In genomic region chr21:39712976-39713375, GRCh38 we compare ENCODE assay signal across 19 cellular contexts. TPM values are rescaled to one million over a fixed set of nuclear protein-coding genes. Genes with fewer than 3 reads are reported as not detected.
DNase-seq lines count a peak whose midpoint lies in the region; ATAC-seq and TF ChIP-seq lines count a peak whose summit lies in the region.
"Had no signal": no experiment of that assay in that cellular context is flagged by ENCODE, and none has a peak within 500 bp of the region (broad histone marks: within the 10 kb centered on the region; RNA-seq: fewer than 3 reads in every experiment).

No MANE protein-coding gene starts in this region.

- H4K8ac ChIP-seq in mesenchymal stem cell (ENCODE audit: low read length) = no peak overlapping the region

- no peak overlapping the region for H4K91ac ChIP-seq in mesenchymal stem cell (ENCODE audit: low read length)

- no peak overlapping the region for H2BK120ac ChIP-seq in mesenchymal stem cell (ENCODE audit: low read depth, low read length)

- H3K36me3 ChIP-seq in endodermal cell (ENCODE audit: control insufficient read depth, insufficient read depth, low read length) (no peaks in the 10 kb centered on the region), mesenchymal stem cell (ENCODE audit: control insufficient read depth in 1 of 2, insufficient read depth in 2 of 2, low read depth in 1 of 2, low read length in 2 of 2) (no peaks in the 10 kb centered on the region)
- H3K36me3 ChIP-seq: vagina had no signal

- H3K9ac ChIP-seq in endodermal cell (ENCODE audit: extremely low read depth, low read length, poor library complexity, severe bottlenecking) = no peak overlapping the region
- no peak overlapping the region for H3K9ac ChIP-seq in mesenchymal stem cell (ENCODE audit: low read length)

- no peak overlapping the region for H3K4me2 ChIP-seq in mesenchymal stem cell (ENCODE audit: low read length, poor library complexity, severe bottlenecking)

- H2BK15ac ChIP-seq in mesenchymal stem cell (ENCODE audit: low read depth, poor library complexity, severe bottlenecking) = no peak overlapping the region

- peaks cover 1% of the 10 kb centered on the region for H3K27me3 Mint-ChIP-seq in endodermal cell (ENCODE audit: insufficient read depth)

- H3K4me3 ChIP-seq in HFF-Myc (replicated peaks; ENCODE audit: low read depth, low read length) (no peak overlapping the region), endodermal cell (ENCODE audit: low read length) (no peak overlapping the region), mesenchymal stem cell (ENCODE audit: insufficient read depth in 1 of 2, low read depth in 1 of 2, low read length in 2 of 2) (no peak overlapping the region)
- H3K4me3 ChIP-seq: vagina had no signal

- H2AFZ ChIP-seq in mesenchymal stem cell (ENCODE audit: low read depth, low read length) = no peak overlapping the region

- no peak for ATAC-seq in HG02870 (IDR thresholded peaks at IDR 0.05; ENCODE audit: unreplicated experiment)
- ATAC-seq: foreskin keratinocyte had no signal

- no peak overlapping the region for H2BK12ac ChIP-seq in mesenchymal stem cell (ENCODE audit: low read length in 2 of 2)

- 66 to 83% methylated on average over 1 to 3 of the region's 3 CpGs for WGBS in endodermal cell (ENCODE audit: insufficient coverage in 1 of 2, insufficient read length in 1 of 2), 2 experiments
- WGBS in mesenchymal stem cell = 65% methylated on average over 3 of the region's 3 CpGs

- no peak overlapping the region for H3K27ac ChIP-seq in C4-2B
- no peak overlapping the region for H3K27ac ChIP-seq in endodermal cell (ENCODE audit: low read depth, low read length)
- H3K27ac ChIP-seq in mesenchymal stem cell (ENCODE audit: low read length, poor library complexity, severe bottlenecking) = no peak overlapping the region
- H3K27ac ChIP-seq: foreskin keratinocyte, vagina had no signal

- TF ChIP-seq CTCF in C4-2B (conservative IDR thresholded peaks at IDR 0.05) = peak; percentile 15
- TF ChIP-seq CTCF in HFF-Myc (IDR thresholded peaks at IDR 0.05; ENCODE audit: low read depth, low read length, missing control alignments) = peak; percentile 4
- peak; percentile 73 for TF ChIP-seq CTCF in endodermal cell (conservative IDR thresholded peaks at IDR 0.05)
- no peak for TF ChIP-seq CTCF in GM20000 (IDR thresholded peaks at IDR 0.05; ENCODE audit: extremely low read depth, missing control alignments)

- no peak overlapping the region for H3K4ac ChIP-seq in mesenchymal stem cell (ENCODE audit: low read depth in 1 of 2, low read length in 2 of 2)

- no peak overlapping the region for H2AK5ac ChIP-seq in mesenchymal stem cell (ENCODE audit: low read length, severe bottlenecking)

- DNase-seq in HFF-Myc (ENCODE audit: extremely low read depth, low read depth) = no peak
- peak; percentile 58 to 73 for DNase-seq in NCI-H526 (lab: John Stamatoyannopoulos, UW)
- DNase-seq in endodermal cell = peak; percentile 74
- DNase-seq in mesenchymal stem cell = no peak
- DNase-seq in GM20000 (ENCODE audit: low spot score) = no peak
- DNase-seq in hippocampal formation (lab: John Stamatoyannopoulos, UW) = no peak
- DNase-seq: activated CD4-positive, alpha-beta T cell treated with anti-CD3 and anti-CD28 coated beads, Interleukin-2, amount 50 U/mL, for 1 hour; effector CD4-positive, alpha-beta T cell; foreskin keratinocyte; HCEC 1CT; NCI-H1048; stimulated activated CD4-positive, alpha-beta T cell treated with anti-CD3 and anti-CD28 coated beads, Interleukin-2, amount 100 ng/mL, for 24 hours; T-helper 2 cell had no signal

- H3K27ac Mint-ChIP-seq in endodermal cell = no peak overlapping the region
- H3K27ac Mint-ChIP-seq: activated T-helper 2 cell treated with anti-CD3 and anti-CD28 coated beads, Interferon-gamma antibody, Interleukin-2, Interleukin-4, amounts not matched to agents 10 μg/mL and 5 μg/mL and 100 μg/mL, durations not matched to agents 14 hours and 24 hours and 36 hours had no signal

- H3K27me3 ChIP-seq in endodermal cell (ENCODE audit: control insufficient read depth, insufficient read depth, low read length, poor library complexity, severe bottlenecking) (no peaks in the 10 kb centered on the region), mesenchymal stem cell (ENCODE audit: control insufficient read depth in 1 of 2, insufficient read depth in 1 of 2, low read length in 2 of 2) (peaks cover 0 to 43% of the 10 kb centered on the region in 2 experiments)
- H3K27me3 ChIP-seq: foreskin keratinocyte, vagina had no signal

- no peak overlapping the region for H3K18ac ChIP-seq in mesenchymal stem cell (ENCODE audit: low read depth in 1 of 2, low read length in 2 of 2)

- H3K4me1 Mint-ChIP-seq in endodermal cell = peaks cover 3% of the 10 kb centered on the region

- H3K4me3 Mint-ChIP-seq in endodermal cell = no peak overlapping the region

- H3K4me1 ChIP-seq in endodermal cell (ENCODE audit: control insufficient read depth, insufficient read depth, low read length) (no peaks in the 10 kb centered on the region), mesenchymal stem cell (ENCODE audit: control insufficient read depth, insufficient read depth, low read depth, low read length) (peaks cover 4% of the 10 kb centered on the region)
- H3K4me1 ChIP-seq: foreskin keratinocyte, vagina had no signal

- H3K9me3 ChIP-seq in endodermal cell (ENCODE audit: control insufficient read depth, low read length) (no peaks in the 10 kb centered on the region), mesenchymal stem cell (ENCODE audit: control insufficient read depth, low read length) (no peaks in the 10 kb centered on the region)
- H3K9me3 ChIP-seq: vagina had no signal

- no peaks in the 10 kb centered on the region for H3K79me1 ChIP-seq in mesenchymal stem cell (replicated peaks; ENCODE audit: low read length, poor library complexity, severe bottlenecking)

- no peaks in the 10 kb centered on the region for H3K36me3 Mint-ChIP-seq in endodermal cell (ENCODE audit: low read depth)

- no peak overlapping the region for H2BK5ac ChIP-seq in mesenchymal stem cell (ENCODE audit: low read depth, low read length, poor library complexity, severe bottlenecking)

- no peak overlapping the region for H3K23ac ChIP-seq in mesenchymal stem cell (ENCODE audit: low read length in 2 of 2)

- no peak overlapping the region for H3K14ac ChIP-seq in mesenchymal stem cell (ENCODE audit: low read length in 2 of 2)

- H3K9me3 Mint-ChIP-seq in endodermal cell = no peaks in the 10 kb centered on the region
- H3K9me3 Mint-ChIP-seq: activated T-helper 2 cell treated with anti-CD3 and anti-CD28 coated beads, Interferon-gamma antibody, Interleukin-2, Interleukin-4, amounts not matched to agents 10 μg/mL and 5 μg/mL and 100 μg/mL, durations not matched to agents 14 hours and 24 hours and 36 hours had no signal

RNA-seq across cellular contexts. Expression of gene IGSF5, which starts 32.0 kb away (rescaled TPM):
- under 1 TPM; 0.77 to 0.81 TPM for total RNA-seq in endodermal cell
- polyA plus RNA-seq in endodermal cell (2013, experiment 1 of 2) = 0.46 TPM
- polyA plus RNA-seq in endodermal cell (2013, experiment 2 of 2) = 0.79 TPM
- polyA plus RNA-seq in mesenchymal stem cell (2013, experiment 1 of 2) = not detected
- not detected for polyA plus RNA-seq in mesenchymal stem cell (2013, experiment 2 of 2)
- total RNA-seq: activated T-helper 2 cell treated with anti-CD3 and anti-CD28 coated beads, Interferon-gamma antibody, Interleukin-2, Interleukin-4, amounts not matched to agents 10 μg/mL and 5 μg/mL and 100 μg/mL, durations not matched to agents 14 hours and 24 hours and 36 hours; foreskin keratinocyte; RPMI7951; vagina had no signal
- polyA plus RNA-seq: BJ, foreskin keratinocyte had no signal

Comparison
In these comparisons a context has a peak if more than half of its experiments do, and no peak if none do; other contexts are left out.
1. DNase-seq: peak in NCI-H526 (2 of 2) and endodermal cell (single experiment); none in HFF-Myc (single experiment), mesenchymal stem cell (single experiment), GM20000 (single experiment) and hippocampal formation (0 of 2).